ENCODE assay signal across 9 cellular contexts in the genomic region with DNA sequence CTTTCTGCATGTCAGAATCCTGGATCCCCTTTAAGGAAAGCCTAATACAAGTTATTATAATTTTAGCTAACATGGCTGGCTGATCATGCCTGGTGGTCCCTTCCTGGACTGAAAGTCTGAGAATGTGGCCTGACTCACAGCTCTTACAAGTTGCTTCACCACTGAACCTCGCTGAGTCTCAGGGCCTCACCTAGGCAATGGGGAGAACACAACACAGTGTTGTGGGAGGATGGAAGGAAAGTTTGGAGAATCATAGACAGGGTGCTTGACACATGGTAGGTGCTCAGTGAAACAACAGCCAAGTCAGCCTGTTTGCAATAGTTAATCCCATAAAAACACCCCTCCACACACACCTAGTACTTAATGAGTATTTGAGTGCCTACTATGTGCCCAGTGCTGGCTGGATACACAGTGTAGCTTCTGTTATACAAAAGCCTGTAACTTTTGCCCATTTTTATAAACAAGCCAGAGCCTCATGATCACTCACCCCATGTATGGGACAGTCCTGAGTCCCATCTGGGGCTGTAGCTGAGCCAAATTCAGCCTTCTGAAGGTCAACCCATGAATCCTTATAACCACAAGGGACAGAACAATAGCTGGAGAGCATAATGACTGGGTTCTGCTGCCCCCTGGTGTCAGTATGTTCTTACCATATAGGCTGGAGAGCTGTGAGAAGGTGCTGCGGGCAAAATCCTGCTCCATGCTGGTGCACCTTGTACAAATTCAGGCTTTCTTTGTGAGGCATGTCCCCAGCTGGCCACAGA. TPM values are rescaled to one million over a fixed set of nuclear protein-coding genes. Genes with fewer than 3 reads are reported as not detected.
A peak's percentile ranks its signal among the peaks of the same experiment; 100 is the strongest.
DNase-seq lines count a peak whose midpoint lies in the region; ATAC-seq, FAIRE-seq and TF ChIP-seq lines count a peak whose summit lies in the region.
"Had no signal": no experiment of that assay in that cellular context is flagged by ENCODE, and none has a peak within 500 bp of the region (broad histone marks: within the 10 kb centered on the region; RNA-seq: fewer than 3 reads in every experiment).

No MANE protein-coding gene starts in this region.

- FAIRE-seq in frontal cortex (lab: Jason Lieb, UNC), result no peak

- H3K27ac ChIP-seq in SJSA1 (no peak overlapping the region), osteoblast (ENCODE audit: low read depth, low read length) (no peak overlapping the region), tibial nerve (no peak overlapping the region)

- no peak for TF ChIP-seq EP300 in tibial nerve (IDR thresholded peaks at IDR 0.05)

- H3K4me1 ChIP-seq in Loucy (ENCODE audit: insufficient read depth, low read length, poor library complexity, severe bottlenecking) (peaks cover 13% of the 10 kb centered on the region), SJSA1 (replicated peaks) (peaks cover 9% of the 10 kb centered on the region; the same call in 1 of the 2 replicates), osteoblast (ENCODE audit: insufficient read depth, low read length) (no peaks in the 10 kb centered on the region), tibial nerve (peaks cover 0 to 28% (median 9%) of the 10 kb centered on the region in 4 donors)

- H3F3A ChIP-seq in Loucy (ENCODE audit: low read depth), result no peaks in the 10 kb centered on the region

- H3K4me3 ChIP-seq in Loucy (ENCODE audit: low read length, poor library complexity, severe bottlenecking), result no peak overlapping the region
- H3K4me3 ChIP-seq in SJSA1, result no peak overlapping the region
- H3K4me3 ChIP-seq in osteoblast (ENCODE audit: insufficient read depth, low read length), result no peak overlapping the region
- no peak overlapping the region for H3K4me3 ChIP-seq in tibial nerve

- H3K27me3 ChIP-seq in Loucy (ENCODE audit: insufficient read depth, low read length, poor library complexity, severe bottlenecking) (no peaks in the 10 kb centered on the region), SJSA1 (replicated peaks) (peaks cover 33% of the 10 kb centered on the region), osteoblast (ENCODE audit: insufficient read depth, low read length) (peaks cover 33% of the 10 kb centered on the region), tibial nerve (peaks cover 0 to 36% of the 10 kb centered on the region in 2 donors)

- H2AFZ ChIP-seq in Loucy (ENCODE audit: low read length) (no peak overlapping the region), osteoblast (ENCODE audit: low read length) (no peak overlapping the region)

- TF ChIP-seq CTCF in Loucy (conservative IDR thresholded peaks at IDR 0.05; ENCODE audit: low read length) (peak; percentile 70), osteoblast (IDR thresholded peaks at IDR 0.05; ENCODE audit: extremely low read depth, low read depth, low read length) (peak; percentile 76), tibial nerve (IDR thresholded peaks at IDR 0.05) (peak; percentile 44 to 84 (median 61))

- ATAC-seq in GM21825 (IDR thresholded peaks at IDR 0.05; ENCODE audit: unreplicated experiment), result peak; percentile 73

- H3K9ac ChIP-seq in Loucy (ENCODE audit: low read depth, low read length, poor library complexity, severe bottlenecking), result no peak overlapping the region

- DNase-seq in ELF-1 (ENCODE audit: low read depth, low spot score), result peak; percentile 72
- DNase-seq in SJSA1 (ENCODE audit: low read depth in 1 of 2, low spot score in 2 of 2), result peak; percentile 70 to 86
- peak; percentile 15 to 61 (median 50) for DNase-seq in activated naive CD4-positive, alpha-beta T cell (lab: John Stamatoyannopoulos, UW)
- peak; percentile 60 to 74 for DNase-seq in frontal cortex (ENCODE audit: low spot score in 2 of 2)
- DNase-seq in osteoblast (ENCODE audit: insufficient read length, low spot score, missing footprints), result peak; percentile 97
- peak; percentile 61 to 92 for DNase-seq in tibial nerve (ENCODE audit: low spot score in 2 of 2)

- H3K4me2 ChIP-seq in Loucy (ENCODE audit: low read depth, low read length, poor library complexity, severe bottlenecking) (no peak overlapping the region), osteoblast (ENCODE audit: insufficient read depth, low read length) (no peak overlapping the region)

- H3K36me3 ChIP-seq in Loucy (ENCODE audit: insufficient read depth, low read length) (no peaks in the 10 kb centered on the region), SJSA1 (no peaks in the 10 kb centered on the region), osteoblast (ENCODE audit: insufficient read depth, low read length) (no peaks in the 10 kb centered on the region), tibial nerve (no peaks in the 10 kb centered on the region)

- H4K20me1 ChIP-seq in Loucy (ENCODE audit: insufficient read depth, low read length, poor library complexity, severe bottlenecking) (no peaks in the 10 kb centered on the region), osteoblast (ENCODE audit: insufficient read depth, low read length) (peaks cover 7% of the 10 kb centered on the region)

- 42 to 53% methylated on average over 2 of the region's 2 CpGs for WGBS in tibial nerve, 2 donors

- no peak for TF ChIP-seq POLR2A in tibial nerve (IDR thresholded peaks at IDR 0.05)

- no peaks in the 10 kb centered on the region for H3K9me2 ChIP-seq in Loucy (replicated peaks; ENCODE audit: low read depth, low read length)

- H3K9me3 ChIP-seq in Loucy (ENCODE audit: insufficient read depth, low read depth, low read length), result no peaks in the 10 kb centered on the region
- no peaks in the 10 kb centered on the region for H3K9me3 ChIP-seq in SJSA1 (replicated peaks)
- no peaks in the 10 kb centered on the region for H3K9me3 ChIP-seq in osteoblast (ENCODE audit: low read depth, low read length)
- H3K9me3 ChIP-seq in tibial nerve, result no peaks in the 10 kb centered on the region

- no peaks in the 10 kb centered on the region for H3K79me2 ChIP-seq in Loucy (ENCODE audit: insufficient read depth, low read length)
- no peaks in the 10 kb centered on the region for H3K79me2 ChIP-seq in osteoblast (ENCODE audit: insufficient read depth, low read length)

RNA-seq across cellular contexts. Expression of a gene that starts 3.9 kb away (rescaled TPM):
- 0.03 TPM in 1 of 2 replicates, not detected in the other for total RNA-seq in SJSA1 (2014; rRNA removed; shearing (Covaris generic))
- total RNA-seq in frontal cortex, result 34.2 TPM
- total RNA-seq in osteoblast, result not detected in 2 replicates
- 1 to 10 TPM in 1 of 4 donors, under 1 TPM in 3; 0.22 to 3.3 (median 0.81) TPM for total RNA-seq in tibial nerve

RNA-seq across cellular contexts. Expression of a gene that starts 52.9 kb away (rescaled TPM):
- total RNA-seq in SJSA1 (2014; rRNA removed; shearing (Covaris generic)), result not detected in 2 replicates
- total RNA-seq in frontal cortex (not detected), osteoblast (not detected in 2 replicates), tibial nerve (not detected)
- total RNA-seq: mononuclear cell had no signal
